ENCODE assay signal across 8 cellular contexts in genomic region chr1:2174348-2175054, GRCh38. TPM values are rescaled to one million over a fixed set of nuclear protein-coding genes. Genes with fewer than 3 reads are reported as not detected.
DNase-seq lines count a peak whose midpoint lies in the region; ATAC-seq and TF ChIP-seq lines count a peak whose summit lies in the region.

No MANE protein-coding gene starts in this region.

- H3K27me3 Mint-ChIP-seq in CD14-positive monocyte (ENCODE audit: low read depth in 3 of 3) (peaks cover 1 to 3% (median 1%) of the 10 kb centered on the region in 3 donors), H9 (ENCODE audit: low read depth) (no peaks in the 10 kb centered on the region)
- no peaks in the 10 kb centered on the region for H3K27me3 Mint-ChIP-seq in activated naive CD4-positive, alpha-beta T cell treated with anti-CD3 and anti-CD28 coated beads for 36 hours (ENCODE audit: low read depth)

- H2AK5ac ChIP-seq in H9 (ENCODE audit: insufficient read length, low read length): no peak overlapping the region

- intact Hi-C loops in CD14-positive monocyte (cut with micrococcal nuclease): loop anchor here (5.0 kb wide), 3 partner anchors 37 to 82 kb away; no protein-coding TSS in a partner anchor
- intact Hi-C loops in activated naive CD4-positive, alpha-beta T cell treated with anti-CD3 and anti-CD28 coated beads for 36 hours (cut with micrococcal nuclease): loop anchor here (1.0 kb wide), 1 partner anchor 83 kb away; no protein-coding TSS in a partner anchor

- H2BK12ac ChIP-seq in H9 (ENCODE audit: insufficient read length, low read depth, low read length): no peak overlapping the region

- H3K36me3 ChIP-seq in gastroesophageal sphincter (peaks cover 0 to 11% of the 10 kb centered on the region in 2 donors), osteoblast (ENCODE audit: insufficient read depth, low read length) (no peaks in the 10 kb centered on the region)

- H4K20me1 ChIP-seq in H9 (ENCODE audit: control insufficient read depth, insufficient read depth, insufficient read length): no peaks in the 10 kb centered on the region
- no peaks in the 10 kb centered on the region for H4K20me1 ChIP-seq in osteoblast (ENCODE audit: insufficient read depth, low read length)

- H2BK15ac ChIP-seq in H9 (ENCODE audit: low read depth, low read length): no peak overlapping the region

- H3K27me3 ChIP-seq in H9 (ENCODE audit: insufficient read depth, low read length) (no peaks in the 10 kb centered on the region), gastroesophageal sphincter (no peaks in the 10 kb centered on the region), osteoblast (ENCODE audit: insufficient read depth, low read length) (peaks cover 8% of the 10 kb centered on the region)

- TF ChIP-seq EP300 in gastroesophageal sphincter (IDR thresholded peaks at IDR 0.05): no peak

- CTCF ChIA-PET in activated naive CD4-positive, alpha-beta T cell treated with anti-CD3 and anti-CD28 coated beads for 36 hours (lab: Charles Lee): interaction anchor here (0.6 to 2.6 kb wide), 24 partner anchors 9 to 425 kb away, joined by 3 to 12 read pairs (median 6); partner anchors contain the start of gene FAAP20

- H3K79me1 ChIP-seq in H9 (ENCODE audit: insufficient read depth, low read depth, low read length, poor library complexity, severe bottlenecking): no peaks in the 10 kb centered on the region

- no peak overlapping the region for H4K91ac ChIP-seq in H9 (ENCODE audit: insufficient read length, low read depth, low read length)

- DNase-seq in CD14-positive monocyte (ENCODE audit: low spot score) (no peak), H9 (peak; percentile 91), NCI-H82 (lab: John Stamatoyannopoulos, UW) (peak; percentile 85), osteoblast (ENCODE audit: insufficient read length, low spot score, missing footprints) (peak; percentile 99)
- DNase-seq in activated naive CD4-positive, alpha-beta T cell treated with anti-CD3 and anti-CD28 coated beads for 36 hours: peak; percentile 52

- peaks cover 23% of the 10 kb centered on the region for H3K4me1 Mint-ChIP-seq in CD14-positive monocyte
- H3K4me1 Mint-ChIP-seq in H9: peaks cover 2 to 8% of the 10 kb centered on the region in 2 experiments; a peak in 2 of 4 replicates
- H3K4me1 Mint-ChIP-seq in activated naive CD4-positive, alpha-beta T cell treated with anti-CD3 and anti-CD28 coated beads for 36 hours (ENCODE audit: low read depth): no peaks in the 10 kb centered on the region

- H3K9me3 ChIP-seq in H9 (ENCODE audit: control insufficient read depth, low read depth, low read length) (no peaks in the 10 kb centered on the region), gastroesophageal sphincter (no peaks in the 10 kb centered on the region), osteoblast (ENCODE audit: low read depth, low read length) (no peaks in the 10 kb centered on the region)

- no peaks in the 10 kb centered on the region for H3K4me1 ChIP-seq in H9 (ENCODE audit: insufficient read depth, low read length)
- H3K4me1 ChIP-seq in gastroesophageal sphincter: peaks cover 0 to 13% (median 0%) of the 10 kb centered on the region in 3 donors
- peaks cover 8% of the 10 kb centered on the region for H3K4me1 ChIP-seq in osteoblast (ENCODE audit: insufficient read depth, low read length)

- no peak overlapping the region for H4K5ac ChIP-seq in H9 (ENCODE audit: insufficient read length, low read depth, low read length)

- no peaks in the 10 kb centered on the region for H3K23me2 ChIP-seq in H9 (ENCODE audit: insufficient read length, low read depth, low read length, poor library complexity, severe bottlenecking)

- no peak overlapping the region for H3K4me2 ChIP-seq in H9 (ENCODE audit: insufficient read depth, insufficient read length, low read length)
- peak overlapping the region; percentile 85 for H3K4me2 ChIP-seq in osteoblast (ENCODE audit: insufficient read depth, low read length)

- H3K27ac ChIP-seq in H9 (ENCODE audit: insufficient read length, low read depth, low read length): no peak overlapping the region
- H3K27ac ChIP-seq in gastroesophageal sphincter: peak overlapping the region in 3 of 4 donors; percentile 69 to 81 (median 72)
- H3K27ac ChIP-seq in osteoblast (ENCODE audit: low read depth, low read length): no peak overlapping the region

- no peak overlapping the region for H3T11ph ChIP-seq in H9 (ENCODE audit: low read length)

- H3K18ac ChIP-seq in H9 (ENCODE audit: insufficient read length, low read depth, low read length): no peak overlapping the region

- peak overlapping the region in 1 of 7 donors; percentile 59 for H3K27ac Mint-ChIP-seq in CD14-positive monocyte
- H3K27ac Mint-ChIP-seq in H9: peak overlapping the region in 2 of 3 experiments; percentile 53 to 66; a peak in 2 of 7 replicates
- H3K27ac Mint-ChIP-seq in activated naive CD4-positive, alpha-beta T cell treated with anti-CD3 and anti-CD28 coated beads for 36 hours: no peak overlapping the region

- peak overlapping the region; percentile 32 to 58 for H3K4me3 ChIP-seq in gastroesophageal sphincter
- H3K4me3 ChIP-seq in osteoblast (ENCODE audit: insufficient read depth, low read length): peak overlapping the region; percentile 67

- no peak overlapping the region for H4K8ac ChIP-seq in H9 (replicated peaks; ENCODE audit: insufficient read length, low read depth, low read length)

- H2AFZ ChIP-seq in H9 (ENCODE audit: low read length): no peak overlapping the region
- H2AFZ ChIP-seq in osteoblast (ENCODE audit: low read length): peak overlapping the region; percentile 92

- no CpG with 5 or more reads among the region's 31 CpGs for WGBS in H9 (ENCODE audit: extremely low coverage, insufficient read length, low lambda C conversion rate)
- 10 to 19% methylated on average over 2 to 10 of the region's 31 CpGs for WGBS in gastroesophageal sphincter (ENCODE audit: low coverage in 1 of 2), 2 donors

- H3K14ac ChIP-seq in H9 (ENCODE audit: insufficient read depth, low read length): no peak overlapping the region

- no peak overlapping the region for H3K4ac ChIP-seq in H9 (ENCODE audit: low read depth, low read length)

- no peak overlapping the region for H3K56ac ChIP-seq in H9 (ENCODE audit: insufficient read length, low read depth, low read length)

- H3K36me3 Mint-ChIP-seq in CD14-positive monocyte (peaks cover 4 to 12% of the 10 kb centered on the region in 2 donors), H9 (ENCODE audit: insufficient read depth in 1 of 3, low read depth in 3 of 3) (peaks cover 8 to 50% (median 44%) of the 10 kb centered on the region in 3 experiments; a peak in 6 of 7 replicates)
- H3K36me3 Mint-ChIP-seq in activated naive CD4-positive, alpha-beta T cell treated with anti-CD3 and anti-CD28 coated beads for 36 hours (ENCODE audit: low read depth): peaks cover 5% of the 10 kb centered on the region

- no peak overlapping the region for H3K9ac ChIP-seq in H9 (ENCODE audit: extremely low read depth, insufficient read length, low read length)

- H3K79me2 ChIP-seq in H9 (ENCODE audit: insufficient read depth, low read length) (no peaks in the 10 kb centered on the region), osteoblast (ENCODE audit: insufficient read depth, low read length) (no peaks in the 10 kb centered on the region)

- H2BK120ac ChIP-seq in H9 (ENCODE audit: low read depth, low read length, poor library complexity, severe bottlenecking): no peak overlapping the region

- no peak overlapping the region for H3K23ac ChIP-seq in H9 (ENCODE audit: insufficient read length, low read depth, low read length)

- TF ChIP-seq POLR2A in gastroesophageal sphincter (IDR thresholded peaks at IDR 0.05): no peak

- ATAC-seq in gastroesophageal sphincter (peak; percentile 87), HG03520 (IDR thresholded peaks at IDR 0.05; ENCODE audit: unreplicated experiment) (no peak), GM21367 (IDR thresholded peaks at IDR 0.05; ENCODE audit: unreplicated experiment) (no peak)

- no peak overlapping the region for H2BK5ac ChIP-seq in H9 (ENCODE audit: insufficient read length, low read length)

- peak; percentile 94 for TF ChIP-seq CTCF in CD14-positive monocyte (IDR thresholded peaks at IDR 0.05)
- peak; percentile 94 for TF ChIP-seq CTCF in H9 (conservative IDR thresholded peaks at IDR 0.05)
- TF ChIP-seq CTCF in gastroesophageal sphincter (IDR thresholded peaks at IDR 0.05): peak in 3 of 4 experiments; percentile 91 to 97 (median 94)
- TF ChIP-seq CTCF in osteoblast (IDR thresholded peaks at IDR 0.05; ENCODE audit: extremely low read depth, low read depth, low read length): peak; percentile 91

- H2BK20ac ChIP-seq in H9 (ENCODE audit: low read depth, low read length, poor library complexity, severe bottlenecking): no peak overlapping the region

- H3K9me3 Mint-ChIP-seq in CD14-positive monocyte: no peaks in the 10 kb centered on the region
- H3K9me3 Mint-ChIP-seq in H9: no peaks in the 10 kb centered on the region
- H3K9me3 Mint-ChIP-seq in activated naive CD4-positive, alpha-beta T cell treated with anti-CD3 and anti-CD28 coated beads for 36 hours: no peaks in the 10 kb centered on the region

- peak overlapping the region; percentile 60 to 66 for H3K4me3 Mint-ChIP-seq in CD14-positive monocyte
- H3K4me3 Mint-ChIP-seq in H9: no peak overlapping the region; a peak in 1 of 5 replicates
- H3K4me3 Mint-ChIP-seq in activated naive CD4-positive, alpha-beta T cell treated with anti-CD3 and anti-CD28 coated beads for 36 hours: peak overlapping the region; percentile 32

RNA-seq across cellular contexts. Expression of gene FAAP20, which starts 20.1 kb away (rescaled TPM):
- polyA plus RNA-seq in CD14-positive monocyte: 10 to 100 TPM; 35.1 to 49.3 TPM
- total RNA-seq in H9 (2021): 119 and 125 TPM in 2 replicates
- total RNA-seq in activated naive CD4-positive, alpha-beta T cell treated with anti-CD3 and anti-CD28 coated beads for 36 hours: 10 to 100 TPM; 48.2 to 54.4 TPM
- total RNA-seq in gastroesophageal sphincter: 10 to 100 TPM; 25.8 to 51.1 (median 43.3) TPM
- total RNA-seq in osteoblast: 18.6 and 25.3 TPM in 2 replicates

RNA-seq across cellular contexts. Expression of gene SKI, which starts 53.6 kb away (rescaled TPM):
- polyA plus RNA-seq in CD14-positive monocyte: under 1 TPM; 0.20 to 0.25 TPM
- total RNA-seq in H9 (2021) (88.8 and 89.5 TPM in 2 replicates), gastroesophageal sphincter (100 to 1,000 TPM in 1 of 4 donors, 10 to 100 TPM in 3; 60.2 to 157 (median 79.0) TPM), osteoblast (48.9 TPM in 2 replicates)
- total RNA-seq in activated naive CD4-positive, alpha-beta T cell treated with anti-CD3 and anti-CD28 coated beads for 36 hours: 10 to 100 TPM; 25.5 to 26.3 TPM

Comparison
In these comparisons a context has a peak if more than half of its experiments do, and no peak if none do; other contexts are left out.
1. H3K4me3 Mint-ChIP-seq: peak in CD14-positive monocyte (2 of 2) and activated naive CD4-positive, alpha-beta T cell treated with anti-CD3 and anti-CD28 coated beads for 36 hours (single experiment); none in H9 (0 of 2).
2. H3K27ac ChIP-seq: peak in gastroesophageal sphincter (3 of 4); none in H9 (single experiment) and osteoblast (single experiment).
3. Peak in every context shown above with its lines, with median percentiles within 50 percentile points of each other: CTCF ChIP-seq.